8 cellular contexts compared by ENCODE assay signal in the genomic region with DNA sequence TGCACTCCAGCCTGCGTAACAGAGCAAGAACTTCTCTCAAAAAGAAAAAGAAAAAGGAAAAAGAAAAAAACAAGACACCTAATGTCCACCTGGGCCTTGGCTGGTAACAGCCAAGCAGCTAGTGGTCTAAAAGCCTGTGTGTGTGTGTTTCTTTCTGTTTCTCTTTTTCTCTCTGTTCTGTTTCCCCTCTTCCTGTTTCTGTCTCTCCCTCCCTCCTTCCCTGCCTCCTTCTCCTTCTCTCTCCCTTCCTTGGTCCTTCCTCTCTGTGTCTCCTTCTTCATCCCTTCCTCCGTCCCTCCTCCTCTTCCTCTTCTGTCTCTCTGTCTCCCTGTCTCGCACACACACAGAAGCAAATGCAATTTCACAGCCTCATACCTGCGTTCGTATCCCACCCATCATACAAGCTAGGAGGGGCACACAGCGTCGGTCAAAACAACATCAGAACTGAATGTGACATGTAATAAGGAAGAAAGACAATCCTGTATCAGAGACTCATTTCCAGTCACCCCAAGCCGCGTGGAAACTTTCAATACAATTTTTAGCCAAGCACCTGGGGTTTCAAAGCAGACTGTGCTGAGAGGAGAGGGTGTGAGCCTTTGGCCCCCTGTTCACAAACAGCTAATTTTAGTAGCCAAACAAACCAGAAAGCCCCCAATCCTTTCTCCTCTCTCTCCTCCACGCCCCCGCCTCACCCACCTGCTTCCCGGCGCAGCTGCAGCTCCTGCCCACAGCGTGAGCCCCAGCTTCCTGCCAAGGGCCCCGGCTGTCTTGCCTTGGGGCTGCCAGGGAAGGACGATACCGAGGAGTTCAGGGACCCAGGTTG. TPM values are rescaled to one million over a fixed set of nuclear protein-coding genes. Genes with fewer than 3 reads are reported as not detected.
DNase-seq lines count a peak whose midpoint lies in the region; ATAC-seq and TF ChIP-seq lines count a peak whose summit lies in the region.
"Had no signal": no experiment of that assay in that cellular context is flagged by ENCODE, and none has a peak within 500 bp of the region (broad histone marks: within the 10 kb centered on the region; RNA-seq: fewer than 3 reads in every experiment).

No MANE protein-coding gene starts in this region.

- no peak for TF ChIP-seq CTCF in lower lobe of right lung (IDR thresholded peaks at IDR 0.05)

- peaks cover 11% of the 10 kb centered on the region for H3K27me3 ChIP-seq in lower lobe of right lung (ENCODE audit: low read depth)

- H3K27ac ChIP-seq in lower lobe of right lung: no peak overlapping the region

- H3K9me3 ChIP-seq in lower lobe of right lung: no peaks in the 10 kb centered on the region

- H3K4me1 ChIP-seq in lower lobe of right lung: no peaks in the 10 kb centered on the region

- H3K36me3 ChIP-seq in lower lobe of right lung: no peaks in the 10 kb centered on the region

- peak; percentile 50 for DNase-seq in GM19240 (ENCODE audit: insufficient read length, low spot score)
- peak; percentile 19 for DNase-seq in UCSD-AML1 (lab: John Stamatoyannopoulos, UW; ENCODE audit: unreplicated experiment)
- DNase-seq in lower lobe of right lung: no peak
- no peak for DNase-seq in head of caudate nucleus
- no peak for DNase-seq in cortex of kidney (lab: John Stamatoyannopoulos, UW)
- DNase-seq in ureter (ENCODE audit: low spot score): no peak

- intact Hi-C loops in lower lobe of right lung (cut with DNase I): no loop called here
- intact Hi-C loops in head of caudate nucleus (cut with DNase I): no loop called here

- ATAC-seq in HG03039 (IDR thresholded peaks at IDR 0.05; ENCODE audit: unreplicated experiment): peak; percentile 64
- ATAC-seq in lower lobe of right lung: peak in 1 of 2 donors; percentile 9

- peak overlapping the region; percentile 3 for H3K4me3 ChIP-seq in lower lobe of right lung
- H3K4me3 ChIP-seq: lung had no signal

RNA-seq across cellular contexts. Expression of a gene that starts 50.2 kb away (rescaled TPM):
- total RNA-seq in lower lobe of right lung: 41.6 TPM
- total RNA-seq in ureter: 41.8 TPM

Comparison
In these comparisons a context has a peak if more than half of its experiments do, and no peak if none do; other contexts are left out.
1. DNase-seq: peak in GM19240 (single experiment) and UCSD-AML1 (single experiment); none in lower lobe of right lung (single experiment), head of caudate nucleus (0 of 42), cortex of kidney (single experiment) and ureter (single experiment).